In genomic region chr22:22386602-22387385, GRCh38 we compare ENCODE assay signal across 23 cellular contexts.
DNase-seq lines count a peak whose midpoint lies in the region; ATAC-seq and TF ChIP-seq lines count a peak whose summit lies in the region.
"Had no signal": no experiment of that assay in that cellular context is flagged by ENCODE, and none has a peak within 500 bp of the region (broad histone marks: within the 10 kb centered on the region; RNA-seq: fewer than 3 reads in every experiment).

No MANE protein-coding gene starts in this region.

- TF ChIP-seq CTCF in WTC11 (IDR thresholded peaks at IDR 0.05) (no peak), vagina (IDR thresholded peaks at IDR 0.05) (no peak)

- no peak overlapping the region for H3K23ac ChIP-seq in mesenchymal stem cell (ENCODE audit: low read length in 2 of 2)

- H3K27me3 ChIP-seq in vagina (no peaks in the 10 kb centered on the region), mesenchymal stem cell (ENCODE audit: control insufficient read depth in 1 of 2, insufficient read depth in 1 of 2, low read length in 2 of 2) (peaks cover 9 to 86% of the 10 kb centered on the region in 2 experiments)

- no peak for ATAC-seq in WTC11
- ATAC-seq in GM18502 (IDR thresholded peaks at IDR 0.05; ENCODE audit: poor library complexity, unreplicated experiment) = no peak
- ATAC-seq in HG03045 (IDR thresholded peaks at IDR 0.05; ENCODE audit: unreplicated experiment) = no peak
- ATAC-seq: activated CD4-positive, CD25-positive, alpha-beta regulatory T cell treated with anti-CD3 and anti-CD28 coated beads, Interleukin-2, amount 50 U/mL, for 24 hours had no signal

- H3K4me2 ChIP-seq in mesenchymal stem cell (ENCODE audit: low read length, poor library complexity, severe bottlenecking) = no peak overlapping the region

- no peak overlapping the region for H2BK12ac ChIP-seq in mesenchymal stem cell (ENCODE audit: low read length in 2 of 2)

- H3K18ac ChIP-seq in mesenchymal stem cell (ENCODE audit: low read depth in 1 of 2, low read length in 2 of 2) = no peak overlapping the region

- no peak for TF ChIP-seq POLR2A in vagina (IDR thresholded peaks at IDR 0.05)

- 70% methylated on average over 8 of the region's 10 CpGs for WGBS in mesenchymal stem cell

- H3K4me1 ChIP-seq in vagina = no peaks in the 10 kb centered on the region
- H3K4me1 ChIP-seq in mesenchymal stem cell (ENCODE audit: control insufficient read depth, insufficient read depth, low read depth, low read length) = no peaks in the 10 kb centered on the region

- H2BK5ac ChIP-seq in mesenchymal stem cell (ENCODE audit: low read depth, low read length, poor library complexity, severe bottlenecking) = no peak overlapping the region

- no peaks in the 10 kb centered on the region for H3K36me3 ChIP-seq in vagina
- no peaks in the 10 kb centered on the region for H3K36me3 ChIP-seq in mesenchymal stem cell (ENCODE audit: control insufficient read depth in 1 of 2, insufficient read depth in 2 of 2, low read depth in 1 of 2, low read length in 2 of 2)
- H3K36me3 ChIP-seq: neutrophil, spleen had no signal

- no peaks in the 10 kb centered on the region for H3K9me3 ChIP-seq in vagina
- no peaks in the 10 kb centered on the region for H3K9me3 ChIP-seq in mesenchymal stem cell (ENCODE audit: control insufficient read depth, low read length)
- H3K9me3 ChIP-seq: neutrophil, spleen had no signal

- no peak overlapping the region for H4K91ac ChIP-seq in mesenchymal stem cell (ENCODE audit: low read length)

- H3K4ac ChIP-seq in mesenchymal stem cell (ENCODE audit: low read depth in 1 of 2, low read length in 2 of 2) = no peak overlapping the region

- no peak overlapping the region for H3K9ac ChIP-seq in mesenchymal stem cell (ENCODE audit: low read length)

- intact Hi-C loops in vagina (cut with DNase I) = no loop called here

- no peak overlapping the region for H2BK120ac ChIP-seq in mesenchymal stem cell (ENCODE audit: low read depth, low read length)

- H3K36me3 Mint-ChIP-seq in WTC11 = no peaks in the 10 kb centered on the region
- H3K36me3 Mint-ChIP-seq: activated naive CD4-positive, alpha-beta T cell treated with anti-CD3 and anti-CD28 coated beads, Interleukin-2, amount 50 U/mL, for 24 hours had no signal

- H3K27ac Mint-ChIP-seq in WTC11 = no peak overlapping the region
- H3K27ac Mint-ChIP-seq: activated naive CD4-positive, alpha-beta T cell treated with anti-CD3 and anti-CD28 coated beads, Interleukin-2, amount 50 U/mL, for 24 hours; B cell had no signal

- peaks cover 100% of the 10 kb centered on the region for H3K27me3 Mint-ChIP-seq in WTC11 (ENCODE audit: low read depth)
- H3K27me3 Mint-ChIP-seq: B cell had no signal

- no peaks in the 10 kb centered on the region for H3K79me1 ChIP-seq in mesenchymal stem cell (replicated peaks; ENCODE audit: low read length, poor library complexity, severe bottlenecking)

- CTCF ChIA-PET in WTC11 (lab: Charles Lee) = no interaction called here

- no peak overlapping the region for H2BK15ac ChIP-seq in mesenchymal stem cell (ENCODE audit: low read depth, poor library complexity, severe bottlenecking)

- H3K4me3 Mint-ChIP-seq in WTC11 = no peak overlapping the region
- H3K4me3 Mint-ChIP-seq: activated naive CD4-positive, alpha-beta T cell treated with anti-CD3 and anti-CD28 coated beads, Interleukin-2, amount 50 U/mL, for 24 hours; B cell; central memory CD8-positive, alpha-beta T cell had no signal

- POLR2A ChIA-PET in WTC11 (lab: Charles Lee) = no interaction called here

- peak; percentile 12 for DNase-seq in NCI-H2171 treated with DMSO at 0.1 percent for 48 hours (lab: John Stamatoyannopoulos, UW)
- DNase-seq in NCI-H2171 (lab: John Stamatoyannopoulos, UW) = no peak
- peak; percentile 28 for DNase-seq in NCI-H2081 treated with DMSO at 0.1 percent for 48 hours (lab: John Stamatoyannopoulos, UW)
- no peak for DNase-seq in WTC11 (ENCODE audit: low spot score)
- DNase-seq in vagina (ENCODE audit: extremely low spot score in 2 of 2) = peak; percentile 49 to 67
- no peak for DNase-seq in mesenchymal stem cell
- DNase-seq: activated CD8-positive, alpha-beta memory T cell treated with anti-CD3 and anti-CD28 coated beads for 24 hours; activated T-cell treated with anti-CD3 and anti-CD28 coated beads, Interleukin-2, amount 50 U/mL, for 48 hours; COR-L47; dorsolateral prefrontal cortex; NCI-H187; NK-92 treated with Interleukin-12 subunit alpha and Interleukin-12 subunit beta, amount 100 ng/mL, for 24 hours; spleen had no signal

- H3K27ac ChIP-seq in vagina (no peak overlapping the region), mesenchymal stem cell (ENCODE audit: low read length, poor library complexity, severe bottlenecking) (no peak overlapping the region)
- H3K27ac ChIP-seq: dorsolateral prefrontal cortex, hepatocyte, neutrophil, SK-N-MC, spleen had no signal

- H3K14ac ChIP-seq in mesenchymal stem cell (ENCODE audit: low read length in 2 of 2) = no peak overlapping the region

- H3K4me3 ChIP-seq in vagina (no peak overlapping the region), mesenchymal stem cell (ENCODE audit: insufficient read depth in 1 of 2, low read depth in 1 of 2, low read length in 2 of 2) (no peak overlapping the region)
- H3K4me3 ChIP-seq: dorsolateral prefrontal cortex, hepatocyte, lung, SK-N-MC, spleen had no signal

- H2AFZ ChIP-seq in mesenchymal stem cell (ENCODE audit: low read depth, low read length) = no peak overlapping the region
- H2AFZ ChIP-seq: hepatocyte had no signal

- no peaks in the 10 kb centered on the region for H3K4me1 Mint-ChIP-seq in WTC11
- H3K4me1 Mint-ChIP-seq: activated naive CD4-positive, alpha-beta T cell treated with anti-CD3 and anti-CD28 coated beads, Interleukin-2, amount 50 U/mL, for 24 hours; central memory CD8-positive, alpha-beta T cell had no signal

- no peaks in the 10 kb centered on the region for H3K9me3 Mint-ChIP-seq in WTC11
- H3K9me3 Mint-ChIP-seq: activated naive CD4-positive, alpha-beta T cell treated with anti-CD3 and anti-CD28 coated beads, Interleukin-2, amount 50 U/mL, for 24 hours; central memory CD8-positive, alpha-beta T cell had no signal

- no peak overlapping the region for H4K8ac ChIP-seq in mesenchymal stem cell (ENCODE audit: low read length)

- H2AK5ac ChIP-seq in mesenchymal stem cell (ENCODE audit: low read length, severe bottlenecking) = no peak overlapping the region

TF ChIP-seq in WTC11, 78 proteins besides CTCF, POLR2A, EP300 and RAD21:
- no peak for TF ChIP-seq RELA (CRISPR knock-in tag; IDR thresholded peaks at IDR 0.05; ENCODE audit: borderline replicate concordance)
- peak; percentile 10; the same call in 1 of the 2 replicates for TF ChIP-seq GABPB1 (CRISPR knock-in tag; IDR thresholded peaks at IDR 0.05)

Comparison
In these comparisons a context has a peak if more than half of its experiments do, and no peak if none do; other contexts are left out.
1. DNase-seq: peak in NCI-H2171 treated with DMSO at 0.1 percent for 48 hours (single experiment), NCI-H2081 treated with DMSO at 0.1 percent for 48 hours (single experiment) and vagina (2 of 2); none in NCI-H2171 (single experiment), WTC11 (single experiment) and mesenchymal stem cell (single experiment).